In genomic region chr6:71720705-71721104, GRCh38 we compare ENCODE assay signal across 29 cellular contexts.
"Had no signal": no experiment of that assay in that cellular context is flagged by ENCODE, and none has a peak within 500 bp of the region (broad histone marks: within the 10 kb centered on the region; RNA-seq: fewer than 3 reads in every experiment).

No MANE protein-coding gene starts in this region.

- H3K4me1 ChIP-seq: left lung, lower lobe of right lung, pancreas, prostate gland, stomach, testis, upper lobe of left lung, vagina had no signal

- H3K4me3 ChIP-seq: heart left ventricle, left lung, lower lobe of right lung, pancreas, prostate gland, skin epidermis, stomach, testis, tibial nerve, upper lobe of left lung, vagina had no signal

- H3K9me3 ChIP-seq: heart left ventricle, left lung, lower lobe of right lung, pancreas, prostate gland, stomach, testis, tibial nerve, upper lobe of left lung, vagina had no signal

- H3K27me3 ChIP-seq: heart left ventricle, left lung, pancreas, stomach, testis, tibial nerve, upper lobe of left lung, vagina had no signal

- H3K36me3 ChIP-seq: heart left ventricle, left lung, lower lobe of right lung, pancreas, prostate gland, stomach, tibial nerve, upper lobe of left lung, vagina had no signal

- ATAC-seq: heart left ventricle; left cardiac atrium; left lung; lower lobe of right lung; naive thymus-derived CD4-positive, alpha-beta T cell; natural killer cell treated with Interleukin-12 subunit alpha and Interleukin-12 subunit beta and Interleukin-15 and Interleukin-18, amount 100 ng/mL, for 72 hours; pancreas; right cardiac atrium; sciatic nerve; stimulated activated naive B cell treated with anti-CD40 and anti-IgM and Interleukin-4, amounts not matched to agents 10 μg/mL and 1 μg/mL and 100 μg/mL, for 72 hours; stimulated activated naive CD8-positive, alpha-beta T cell treated with anti-CD3 and anti-CD28 coated beads, Interleukin-15, Interleukin-2, amounts not matched to agents 100 U/mL and 50 U/mL, for 24 hours had no signal

- DNase-seq: heart left ventricle; hippocampal formation; kidney glomerular epithelial cell; left cardiac atrium; left lung; lower lobe of right lung; mammary epithelial cell; mesendoderm; naive thymus-derived CD4-positive, alpha-beta T cell; nucleus accumbens; pancreas; posterior cingulate gyrus; retina; right cardiac atrium; stimulated activated CD4-positive, alpha-beta T cell treated with anti-CD3 and anti-CD28 coated beads, Interleukin-12 subunit alpha, Interleukin-12 subunit beta, amount 100 ng/mL, for 4 hours; stimulated activated CD4-positive, alpha-beta T cell treated with anti-CD3 and anti-CD28 coated beads, Interleukin-15, amount 100 ng/mL, for 24 hours; stimulated activated CD4-positive, alpha-beta T cell treated with anti-CD3 and anti-CD28 coated beads, Interleukin-2, amount 100 ng/mL, for 24 hours; stimulated activated CD4-positive, alpha-beta T cell treated with anti-CD3 and anti-CD28 coated beads, Interleukin-4, amount 100 ng/mL, for 1 hour; stimulated activated naive B cell treated with anti-CD40 and anti-IgM and Interleukin-4, amounts not matched to agents 10 μg/mL and 1 μg/mL and 100 μg/mL, for 72 hours; stimulated activated naive CD8-positive, alpha-beta T cell treated with anti-CD3 and anti-CD28 coated beads, Interleukin-15, Interleukin-2, amounts not matched to agents 100 U/mL and 50 U/mL, for 24 hours; stomach; testis; upper lobe of left lung had no signal

- H3K27ac ChIP-seq: left lung, lower lobe of right lung, pancreas, prostate gland, skin epidermis, stomach, testis, tibial nerve, upper lobe of left lung, vagina had no signal
